8 cellular contexts compared by ENCODE assay signal in genomic region chr3:52057806-52058099, GRCh38. TPM values are rescaled to one million over a fixed set of nuclear protein-coding genes. Genes with fewer than 3 reads are reported as not detected.
DNase-seq lines count a peak whose midpoint lies in the region; ATAC-seq, FAIRE-seq and TF ChIP-seq lines count a peak whose summit lies in the region.

No MANE protein-coding gene starts in this region.

- peak overlapping the region; percentile 89 for H2AFZ ChIP-seq in K562 (ENCODE audit: low read depth, low read length)

- in situ Hi-C loops in K562 (cut with MboI), result no loop called here
- in situ Hi-C loops in transverse colon (cut with MboI; ENCODE audit: low pct_ligation_motif_present in 1 of 4, low pct_unique_long_range_greater_than_20kb in 1 of 4, low sequenced_read_pairs in 3 of 4), result loop anchor here in 1 of 4 donors (10.0 kb wide), 1 partner anchor 53 kb away; no protein-coding TSS in a partner anchor

- POLR2A ChIA-PET in K562 (lab: Yijun Ruan, JAX), result interaction anchor here (1.0 kb wide), 1 partner anchor 65 kb away, joined by 3 read pairs; no protein-coding TSS in a partner anchor

- H3K79me2 ChIP-seq in K562 (ENCODE audit: control insufficient read depth, insufficient read depth, low read length), result peaks cover 33% of the 10 kb centered on the region

- H3K4me2 ChIP-seq in K562 (ENCODE audit: insufficient read depth, low read length), result peak overlapping the region; percentile 73

- intact Hi-C loops in K562 (cut with micrococcal nuclease), result loop anchor here (2.0 kb wide), 1 partner anchor 115 kb away; the partner anchor contains the start of gene PARP3
- intact Hi-C loops in transverse colon (cut with DNase I; ENCODE audit: low total_unique reads), result loop anchor here (10.0 kb wide), 1 partner anchor 53 kb away; no protein-coding TSS in a partner anchor
- intact Hi-C loops in lower leg skin (cut with DNase I; ENCODE audit: low total_unique reads), result no loop called here

- peaks cover 9% of the 10 kb centered on the region for H3K27me3 Mint-ChIP-seq in activated naive CD4-positive, alpha-beta T cell treated with anti-CD3 and anti-CD28 coated beads, Interleukin-2, amount 10 ng/mL, durations not matched to agents 7 days and 5 days
- no peaks in the 10 kb centered on the region for H3K27me3 Mint-ChIP-seq in memory B cell

- no peak for TF ChIP-seq POLR2A in K562 (conservative IDR thresholded peaks at IDR 0.05)
- TF ChIP-seq POLR2A in transverse colon (IDR thresholded peaks at IDR 0.05), result no peak
- no peak for TF ChIP-seq POLR2A in lower leg skin (IDR thresholded peaks at IDR 0.05)

- peaks cover 40% of the 10 kb centered on the region for H3K4me1 Mint-ChIP-seq in activated naive CD4-positive, alpha-beta T cell treated with anti-CD3 and anti-CD28 coated beads, Interleukin-2, amount 10 ng/mL, durations not matched to agents 7 days and 5 days
- peaks cover 34% of the 10 kb centered on the region for H3K4me1 Mint-ChIP-seq in memory B cell

- peaks cover 6% of the 10 kb centered on the region; the same call in 1 of the 2 replicates for H4K20me1 ChIP-seq in K562 (replicated peaks; ENCODE audit: control insufficient read depth, insufficient read depth, low read length)

- TF ChIP-seq RAD21 in K562 (CRISPR knock-in tag; conservative IDR thresholded peaks at IDR 0.05 in 1 of 2, IDR thresholded peaks at IDR 0.05 in 1 of 2), result no peak

- no peak for ATAC-seq in K562
- no peak for ATAC-seq in memory B cell (ENCODE audit: low read depth)

- TF ChIP-seq CTCF in K562 (IDR thresholded peaks at IDR 0.05 in 2 of 3, conservative IDR thresholded peaks at IDR 0.05 in 1 of 3; ENCODE audit: insufficient read depth in 2 of 3, low read depth in 1 of 3, low read length in 3 of 3), result no peak
- no peak for TF ChIP-seq CTCF in transverse colon (IDR thresholded peaks at IDR 0.05)
- TF ChIP-seq CTCF in lower leg skin (IDR thresholded peaks at IDR 0.05), result no peak

- BruUV-seq in K562 (replicated peaks; lab: Mats Ljungman, UMichigan), result no TSS peak

- H3K9me3 ChIP-seq in K562 (replicated peaks; ENCODE audit: control insufficient read depth, insufficient read depth, low read depth, low read length) (no peaks in the 10 kb centered on the region), transverse colon (no peaks in the 10 kb centered on the region)

- no peak for FAIRE-seq in K562 (lab: Jason Lieb, UNC)

- DNase-seq in activated naive CD4-positive, alpha-beta T cell treated with anti-CD3 and anti-CD28 coated beads, Interleukin-2, amount 10 ng/mL, durations not matched to agents 7 days and 5 days, result no peak
- no peak for DNase-seq in activated naive CD4-positive, alpha-beta T cell treated with Interleukin-2 at 50 U/mL for 16 hours
- no peak for DNase-seq in K562 (ENCODE audit: extremely low read depth in 1 of 4, low spot score in 3 of 4)
- no peak for DNase-seq in memory B cell (ENCODE audit: low spot score in 2 of 2)
- DNase-seq in transverse colon, result no peak
- DNase-seq in amniotic stem cell (lab: John Stamatoyannopoulos, UW), result no peak
- DNase-seq in lower leg skin (ENCODE audit: low spot score in 2 of 2), result no peak
- no peak for DNase-seq in germinal center (ENCODE audit: low spot score)

- H3K4me1 ChIP-seq in K562 (replicated peaks in 1 of 2; ENCODE audit: control insufficient read depth in 2 of 2, insufficient read depth in 2 of 2, low read length in 2 of 2) (peaks cover 12 to 48% of the 10 kb centered on the region in 2 experiments; a peak in 4 of 5 replicates), transverse colon (peaks cover 13 to 50% (median 35%) of the 10 kb centered on the region in 4 donors)

- H3K27ac ChIP-seq in K562 (ENCODE audit: extremely low read depth, low read depth, low read length) (no peak overlapping the region; the same call in 2 of the 3 replicates), transverse colon (peak overlapping the region; percentile 73 to 96 (median 84))

- H3K9ac ChIP-seq in K562 (ENCODE audit: insufficient read depth in 1 of 2, low read depth in 2 of 2, low read length in 2 of 2), result peak overlapping the region; percentile 41 to 86; a peak in 3 of 4 replicates

- H3K9me3 Mint-ChIP-seq in activated naive CD4-positive, alpha-beta T cell treated with anti-CD3 and anti-CD28 coated beads, Interleukin-2, amount 10 ng/mL, durations not matched to agents 7 days and 5 days, result no peaks in the 10 kb centered on the region
- no peaks in the 10 kb centered on the region for H3K9me3 Mint-ChIP-seq in memory B cell

- whole genome bisulfite sequencing in K562 (ENCODE audit: insufficient coverage, low coverage, missing lambda C conversion rate), result 32% methylated on average over 2 of the region's 9 CpGs
- 39% methylated on average over 9 of the region's 9 CpGs; no CpG with 5 or more reads in 1 of the 2 donors for WGBS in transverse colon (ENCODE audit: low coverage in 1 of 2), 2 donors
- WGBS in lower leg skin, 2 donors, result 28 to 47% methylated on average over 5 to 9 of the region's 9 CpGs

- CTCF ChIA-PET in activated naive CD4-positive, alpha-beta T cell treated with anti-CD3 and anti-CD28 coated beads, Interleukin-2, amount 10 ng/mL, durations not matched to agents 7 days and 5 days (lab: Charles Lee), result interaction anchor here (1.0 to 2.8 kb wide), 2 partner anchors 56 to 115 kb away, joined by 3 to 15 read pairs; no protein-coding TSS in a partner anchor
- CTCF ChIA-PET in K562 (lab: Yijun Ruan, JAX; ENCODE audit: low intra/inter-chr PET ratio), result interaction anchor here (1.4 kb wide), 1 partner anchor 66 kb away, joined by 3 read pairs; no protein-coding TSS in a partner anchor

- no peak for TF ChIP-seq EP300 in K562 (IDR thresholded peaks at IDR 0.05; ENCODE audit: low read length)
- TF ChIP-seq EP300 in transverse colon (IDR thresholded peaks at IDR 0.05; ENCODE audit: low read depth), result no peak

- peaks cover 17% of the 10 kb centered on the region; the same call in 2 of the 3 replicates for H3K36me3 ChIP-seq in K562 (ENCODE audit: control insufficient read depth, insufficient read depth, low read length)
- no peaks in the 10 kb centered on the region for H3K36me3 ChIP-seq in transverse colon

- H3K27me3 ChIP-seq in K562 (ENCODE audit: control insufficient read depth in 2 of 2, insufficient read depth in 2 of 2, low read length in 2 of 2), result no peaks in the 10 kb centered on the region
- H3K27me3 ChIP-seq in transverse colon, result no peaks in the 10 kb centered on the region

- H3K4me3 ChIP-seq in K562, result no peak overlapping the region
- peak overlapping the region; percentile 1 to 80 (median 37) for H3K4me3 ChIP-seq in transverse colon
- no peak overlapping the region for H3K4me3 ChIP-seq in lower leg skin (ENCODE audit: low read depth, poor library complexity, severe bottlenecking)

- peak overlapping the region; percentile 71 for H3K27ac Mint-ChIP-seq in activated naive CD4-positive, alpha-beta T cell treated with anti-CD3 and anti-CD28 coated beads, Interleukin-2, amount 10 ng/mL, durations not matched to agents 7 days and 5 days
- H3K27ac Mint-ChIP-seq in memory B cell, result no peak overlapping the region

- peak overlapping the region; percentile 86 for H3K4me3 Mint-ChIP-seq in activated naive CD4-positive, alpha-beta T cell treated with anti-CD3 and anti-CD28 coated beads, Interleukin-2, amount 10 ng/mL, durations not matched to agents 7 days and 5 days
- H3K4me3 Mint-ChIP-seq in memory B cell, result peak overlapping the region; percentile 86

- H3K36me3 Mint-ChIP-seq in activated naive CD4-positive, alpha-beta T cell treated with anti-CD3 and anti-CD28 coated beads, Interleukin-2, amount 10 ng/mL, durations not matched to agents 7 days and 5 days, result peaks cover 22% of the 10 kb centered on the region
- H3K36me3 Mint-ChIP-seq in memory B cell, result no peaks in the 10 kb centered on the region

- no peaks in the 10 kb centered on the region for H3K9me1 ChIP-seq in K562 (ENCODE audit: control insufficient read depth, insufficient read depth, low read length)

TF ChIP-seq in K562, 482 proteins besides CTCF, POLR2A, EP300 and RAD21:
- TF ChIP-seq MCM2 (IDR thresholded peaks at IDR 0.05; ENCODE audit: low read depth), result no peak
- TF ChIP-seq HNRNPLL (IDR thresholded peaks at IDR 0.05; ENCODE audit: low read depth, low read length, poor library complexity, severe bottlenecking), result peak; percentile 3

RNA-seq across cellular contexts. Expression of gene DUSP7, which starts 1.4 kb away (rescaled TPM):
- 8.6 and 27.9 TPM in 2 replicates for total RNA-seq in K562 (2011; cell fraction: chromatin; rRNA removed; ENCODE audit: low replicate concordance)
- total RNA-seq in K562 (2011; cell fraction: nucleolus; rRNA removed), result 22.9 and 25.2 TPM in 2 replicates
- 15.6 and 17.5 TPM in 2 replicates for total RNA-seq in K562 (2011; cell fraction: nucleoplasm; rRNA removed)
- total RNA-seq in K562 (2014; rRNA removed) (8.2 and 13.0 TPM in 2 replicates), K562 (2014; rRNA removed; fragmentation: Illumina TruSeq; extraction: Trizol) (3.0 and 3.6 TPM in 2 replicates), K562 (2015; rRNA removed; fragmentation: Illumina TruSeq; extraction: Trizol) (7.6 and 8.5 TPM in 2 replicates), K562 (2021) (15.8 and 16.6 TPM in 2 replicates), transverse colon (1 to 10 TPM; 2.2 to 8.2 (median 6.2) TPM), lower leg skin (10 to 100 TPM; 54.6 to 96.3 (median 79.2) TPM)
- polyA plus RNA-seq in K562 (2011; rRNA removed) (8.4 and 13.8 TPM in 2 replicates), K562 (2014; fragmentation: Illumina TruSeq; extraction: Trizol) (11.0 and 11.3 TPM in 2 replicates), K562 (2014; fragmentation: Nextera tagmentation; extraction: Ambion mirVana) (under 1 TPM; 0.45 to 0.58 TPM), K562 (2014; rRNA removed) (11.8 and 12.6 TPM in 2 replicates)
- polyA plus RNA-seq in K562 (2011; cell fraction: cytosol; rRNA removed), result 18.8 and 26.6 TPM in 2 replicates
- polyA plus RNA-seq in K562 (2011; cell fraction: nucleus; rRNA removed), result 20.3 and 23.2 TPM in 2 replicates
- 5.7 and 8.1 TPM in 2 replicates for polyA plus RNA-seq in K562 (2012)
- polyA minus RNA-seq in K562 (2011; rRNA and poly(A)+ RNA removed), result 12.8 and 20.2 TPM in 2 replicates
- 15.9 and 16.3 TPM in 2 replicates for polyA minus RNA-seq in K562 (2011; cell fraction: cytosol; rRNA and poly(A)+ RNA removed)
- polyA minus RNA-seq in K562 (2011; cell fraction: nucleus; rRNA and poly(A)+ RNA removed), result 17.9 and 25.9 TPM in 2 replicates

Comparison
In these comparisons a context has a peak if more than half of its experiments do, and no peak if none do; other contexts are left out.
1. H3K4me3 ChIP-seq: peak in transverse colon (4 of 4); none in K562 (single experiment) and lower leg skin (single experiment).